Comparison of ENCODE assay signal across 8 cellular contexts in the genomic region with DNA sequence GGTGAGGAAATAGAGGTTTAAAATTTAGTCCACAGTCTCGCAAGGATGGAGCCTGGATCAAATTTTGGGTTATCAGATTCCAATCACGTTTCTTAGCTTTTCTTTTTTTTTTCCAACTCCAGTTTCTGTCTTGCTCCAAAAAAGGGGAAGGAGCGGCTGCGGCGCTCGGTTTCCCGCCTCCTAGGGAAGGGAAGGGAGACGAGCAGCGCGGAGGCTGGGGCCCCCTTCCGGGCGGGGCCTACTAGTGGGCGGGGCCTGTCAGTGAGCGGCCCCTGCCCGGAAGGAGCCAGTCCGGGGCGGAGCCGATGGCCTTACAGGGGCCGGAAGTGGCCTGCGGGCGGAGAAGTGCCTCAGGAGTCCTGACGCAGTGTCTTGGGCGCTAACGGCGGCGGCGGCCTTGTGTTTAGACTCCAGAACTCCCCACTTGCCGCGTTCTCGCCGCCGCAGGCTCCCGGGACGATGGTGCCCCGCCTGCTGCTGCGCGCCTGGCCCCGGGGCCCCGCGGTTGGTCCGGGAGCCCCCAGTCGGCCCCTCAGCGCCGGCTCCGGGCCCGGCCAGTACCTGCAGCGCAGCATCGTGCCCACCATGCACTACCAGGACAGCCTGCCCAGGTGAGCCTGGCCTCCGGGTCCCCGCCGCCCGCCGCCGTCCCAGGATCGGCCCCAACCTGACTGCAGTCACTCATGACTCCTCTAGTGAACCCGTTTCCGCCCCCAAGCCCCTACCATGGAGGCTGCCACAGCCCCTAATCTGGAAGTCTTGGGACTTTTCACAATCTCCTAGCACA.
DNase-seq lines count a peak whose midpoint lies in the region; ATAC-seq and TF ChIP-seq lines count a peak whose summit lies in the region.

A gene (plus strand): TSS at position 340 of the 787 bp plus-strand sequence. CDS start 120 bp downstream, at position 460.

- peak; percentile 89 for ATAC-seq in HG03378 (IDR thresholded peaks at IDR 0.05; ENCODE audit: unreplicated experiment)

- TF ChIP-seq POLR2A in GM19099 (IDR thresholded peaks at IDR 0.05; ENCODE audit: extremely low read depth, insufficient read length, low read depth), result peak; percentile 97

- DNase-seq in AG20443 (ENCODE audit: low spot score), result peak; percentile 99
- DNase-seq in NCI-H510A (lab: John Stamatoyannopoulos, UW), result peak; percentile 91
- peak; percentile 93 for DNase-seq in activated CD4-positive, CD25-positive, alpha-beta regulatory T cell treated with anti-CD3 and anti-CD28 coated beads, Interleukin-2, amount 50 U/mL, for 72 hours
- peak; percentile 95 for DNase-seq in cerebellar cortex (ENCODE audit: low spot score)
- DNase-seq in islet precursor cell, result peak; percentile 96
- DNase-seq in stimulated activated CD4-positive, alpha-beta T cell treated with anti-CD3 and anti-CD28 coated beads, Interleukin-12 subunit alpha, Interleukin-12 subunit beta, amount 100 ng/mL, for 4 hours, result peak; percentile 90

Comparison
In these comparisons a context has a peak if more than half of its experiments do, and no peak if none do; other contexts are left out.
1. Peak in every context shown above with its lines: DNase-seq and ATAC-seq.